Comparison of ENCODE assay signal across 15 cellular contexts in genomic region chr7:47256016-47256415, GRCh38.
DNase-seq lines count a peak whose midpoint lies in the region; ATAC-seq and TF ChIP-seq lines count a peak whose summit lies in the region.
"Had no signal": no experiment of that assay in that cellular context is flagged by ENCODE, and none has a peak within 500 bp of the region (broad histone marks: within the 10 kb centered on the region; RNA-seq: fewer than 3 reads in every experiment).

No MANE protein-coding gene starts in this region.

- H3K27ac Mint-ChIP-seq in chondrocyte (ENCODE audit: unreplicated experiment): peak overlapping the region; percentile 69
- peak overlapping the region in 1 of 3 experiments; percentile 45 for H3K27ac Mint-ChIP-seq in nephron

- H3K4me3 Mint-ChIP-seq in chondrocyte (ENCODE audit: unreplicated experiment): no peak overlapping the region
- H3K4me3 Mint-ChIP-seq in nephron: peak overlapping the region; percentile 80 to 86 (median 81)

- peaks cover 45% of the 10 kb centered on the region for H3K4me1 Mint-ChIP-seq in chondrocyte (ENCODE audit: low read depth)
- H3K4me1 Mint-ChIP-seq in nephron: peaks cover 4% of the 10 kb centered on the region

- peak; percentile 76 for DNase-seq in H4 (ENCODE audit: low spot score)
- no peak for DNase-seq in chondrocyte (ENCODE audit: low spot score)
- no peak for DNase-seq in NCI-H128 (lab: John Stamatoyannopoulos, UW; ENCODE audit: unreplicated experiment)
- no peak for DNase-seq in stimulated activated naive CD4-positive, alpha-beta T cell treated with Interleukin-2 at 50 U/mL for 16 hours (lab: John Stamatoyannopoulos, UW)
- DNase-seq in GF-D8 (lab: John Stamatoyannopoulos, UW): no peak
- DNase-seq: COR-L47, DMS153, MV-4-11, NCI-H1436, NCI-H2081 treated with DMSO at 0.1 percent for 48 hours, NCI-H524, SHP77 treated with DMSO at 0.1 percent for 48 hours had no signal

- H3K27me3 Mint-ChIP-seq in chondrocyte (ENCODE audit: low read depth): no peaks in the 10 kb centered on the region
- peaks cover 15% of the 10 kb centered on the region for H3K27me3 Mint-ChIP-seq in nephron (ENCODE audit: low read depth)

- ATAC-seq in HG03045 (IDR thresholded peaks at IDR 0.05; ENCODE audit: unreplicated experiment): no peak

- TF ChIP-seq CTCF in chondrocyte (IDR thresholded peaks at IDR 0.05): no peak
- no peak for TF ChIP-seq CTCF in nephron (IDR thresholded peaks at IDR 0.05; ENCODE audit: unreplicated experiment in 3 of 3)

- peaks cover 11% of the 10 kb centered on the region for H3K36me3 Mint-ChIP-seq in chondrocyte (ENCODE audit: low read depth)
- peaks cover 8% of the 10 kb centered on the region for H3K36me3 Mint-ChIP-seq in nephron (ENCODE audit: low read depth)
- H3K36me3 Mint-ChIP-seq: IgD-negative memory B cell had no signal

- no peaks in the 10 kb centered on the region for H3K9me3 Mint-ChIP-seq in chondrocyte (ENCODE audit: low read depth)
- peaks cover 6% of the 10 kb centered on the region for H3K9me3 Mint-ChIP-seq in nephron
